1 cellular context compared by ENCODE assay signal in genomic region chr3:31166249-31166885, GRCh38.
TF ChIP-seq lines count a peak whose summit lies in the region.

No MANE protein-coding gene starts in this region.

TF ChIP-seq in HepG2, 621 proteins besides CTCF, POLR2A, EP300 and RAD21 (continued from another document):
- no peak for TF ChIP-seq GMEB1 (CRISPR knock-in tag; IDR thresholded peaks at IDR 0.05; ENCODE audit: borderline replicate concordance)
- peak; percentile 72; the same call in 1 of the 2 replicates for TF ChIP-seq ZNF652 (CRISPR knock-in tag; IDR thresholded peaks at IDR 0.05; ENCODE audit: borderline replicate concordance, low read depth)
- no peak for TF ChIP-seq ZSCAN5A (CRISPR knock-in tag; IDR thresholded peaks at IDR 0.05; ENCODE audit: borderline replicate concordance)
